9 cellular contexts compared by ENCODE assay signal in genomic region chr1:94803517-94804441, GRCh38. TPM values are rescaled to one million over a fixed set of nuclear protein-coding genes. Genes with fewer than 3 reads are reported as not detected.
A peak's percentile ranks its signal among the peaks of the same experiment; 100 is the strongest.
DNase-seq lines count a peak whose midpoint lies in the region; ATAC-seq and TF ChIP-seq lines count a peak whose summit lies in the region.
"Had no signal": no experiment of that assay in that cellular context is flagged by ENCODE, and none has a peak within 500 bp of the region (broad histone marks: within the 10 kb centered on the region; RNA-seq: fewer than 3 reads in every experiment).

No MANE protein-coding gene starts in this region.

- H3K4me1 ChIP-seq in HCT116 (ENCODE audit: control insufficient read depth in 1 of 2, insufficient read depth in 2 of 2, low read length in 2 of 2) = peaks cover 6 to 58% of the 10 kb centered on the region in 2 experiments
- H3K4me1 ChIP-seq in psoas muscle = peaks cover 10% of the 10 kb centered on the region

- H3K9ac ChIP-seq in HCT116 (ENCODE audit: low read length) = no peak overlapping the region

- CTCF ChIA-PET in HCT116 (lab: Charles Lee) = interaction anchor here (0.9 to 4.5 kb wide), 9 partner anchors 29 to 778 kb away, joined by 3 to 23 read pairs (median 4); no protein-coding TSS in a partner anchor
- CTCF ChIA-PET in activated naive CD4-positive, alpha-beta T cell treated with anti-CD3 and anti-CD28 coated beads for 36 hours (lab: Charles Lee) = interaction anchor here (0.5 to 4.6 kb wide), 8 partner anchors 51 to 764 kb away, joined by 3 to 56 read pairs (median 4); partner anchors contain the start of gene F3

- intact Hi-C loops in HCT116 (cut with micrococcal nuclease) = loop anchor here (2.0 to 10.0 kb wide), 5 partner anchors 181 to 779 kb away; partner anchors contain the start of gene F3
- intact Hi-C loops in left ventricle myocardium superior (cut with micrococcal nuclease) = no loop called here
- intact Hi-C loops in psoas muscle (cut with DNase I) = loop anchor here in 1 of 2 donors (5.0 kb wide), 1 partner anchor 271 kb away; no protein-coding TSS in a partner anchor
- intact Hi-C loops in activated naive CD4-positive, alpha-beta T cell treated with anti-CD3 and anti-CD28 coated beads for 36 hours (cut with micrococcal nuclease) = loop anchor here (10.0 kb wide), 1 partner anchor 569 kb away; the partner anchor contains the start of gene ARHGAP29

- no peak for ATAC-seq in HCT116
- no peak for ATAC-seq in T-helper 17 cell
- ATAC-seq in left ventricle myocardium superior = peak; percentile 64
- ATAC-seq in psoas muscle = peak; percentile 46 to 64 (median 56)

- TF ChIP-seq RAD21 in HCT116 (IDR thresholded peaks at IDR 0.05; ENCODE audit: low read depth) = no peak

- no peaks in the 10 kb centered on the region for H3K27me3 ChIP-seq in HCT116 (ENCODE audit: insufficient read depth, low read length)
- no peaks in the 10 kb centered on the region for H3K27me3 ChIP-seq in psoas muscle (ENCODE audit: insufficient read depth in 3 of 3, low read length in 2 of 3)

- no peak overlapping the region for H3K4me3 Mint-ChIP-seq in T-helper 17 cell
- no peak overlapping the region for H3K4me3 Mint-ChIP-seq in activated naive CD4-positive, alpha-beta T cell treated with anti-CD3 and anti-CD28 coated beads for 36 hours

- H3K9me2 ChIP-seq in HCT116 (ENCODE audit: insufficient read depth) = no peaks in the 10 kb centered on the region

- WGBS in psoas muscle, 3 donors = 47 to 64% (median 59%) methylated on average over 8 of the region's 8 CpGs

- H3K9me3 ChIP-seq in HCT116 (ENCODE audit: control insufficient read depth in 1 of 2, insufficient read depth in 1 of 2, low read depth in 1 of 2, low read length in 2 of 2) (no peaks in the 10 kb centered on the region), T-helper 17 cell (ENCODE audit: control insufficient read depth, low read length, poor library complexity, severe bottlenecking) (no peaks in the 10 kb centered on the region), psoas muscle (no peaks in the 10 kb centered on the region)

- H3K27ac Mint-ChIP-seq in T-helper 17 cell = peak overlapping the region; percentile 37
- no peak overlapping the region for H3K27ac Mint-ChIP-seq in activated naive CD4-positive, alpha-beta T cell treated with anti-CD3 and anti-CD28 coated beads for 36 hours

- BruUV-seq in HCT116 (replicated peaks; lab: Mats Ljungman, UMichigan) = no TSS peak

- H3K27me3 Mint-ChIP-seq in T-helper 17 cell = peaks cover 15% of the 10 kb centered on the region
- peaks cover 4% of the 10 kb centered on the region for H3K27me3 Mint-ChIP-seq in activated naive CD4-positive, alpha-beta T cell treated with anti-CD3 and anti-CD28 coated beads for 36 hours (ENCODE audit: low read depth)

- H3K27ac ChIP-seq in HCT116 (ENCODE audit: low read depth, low read length) (no peak overlapping the region), psoas muscle (no peak overlapping the region)

- no peaks in the 10 kb centered on the region for H3K36me3 Mint-ChIP-seq in T-helper 17 cell (ENCODE audit: low read depth)
- no peaks in the 10 kb centered on the region for H3K36me3 Mint-ChIP-seq in activated naive CD4-positive, alpha-beta T cell treated with anti-CD3 and anti-CD28 coated beads for 36 hours (ENCODE audit: low read depth)

- H3K4me3 ChIP-seq in HCT116 (replicated peaks in 1 of 2; ENCODE audit: low read depth in 1 of 2, low read length in 2 of 2) = no peak overlapping the region
- no peak overlapping the region for H3K4me3 ChIP-seq in psoas muscle

- no peaks in the 10 kb centered on the region for H3K9me3 Mint-ChIP-seq in activated naive CD4-positive, alpha-beta T cell treated with anti-CD3 and anti-CD28 coated beads for 36 hours

- H3K36me3 ChIP-seq in HCT116 (ENCODE audit: control insufficient read depth in 1 of 2, insufficient read depth in 2 of 2, low read length in 2 of 2) (no peaks in the 10 kb centered on the region), psoas muscle (ENCODE audit: insufficient read depth in 1 of 2, low read depth in 1 of 2) (no peaks in the 10 kb centered on the region)

- RAD21 ChIA-PET in HCT116 (lab: Charles Lee; ENCODE audit: low non-redundant PET in 1 of 2, low total read pairs in 2 of 2, uncharacterized antibody in 2 of 2, unreplicated experiment in 2 of 2) = interaction anchor here in 1 of 2 experiments (0.6 to 1.0 kb wide), 3 partner anchors 270 to 322 kb away, joined by 3 read pairs; no protein-coding TSS in a partner anchor

- no peak for DNase-seq in HCT116 (ENCODE audit: low read depth, low spot score)
- DNase-seq in T-helper 17 cell = no peak
- peak; percentile 39 for DNase-seq in left ventricle myocardium superior
- DNase-seq in psoas muscle = no peak
- DNase-seq in NK-92 (lab: John Stamatoyannopoulos, UW; ENCODE audit: unreplicated experiment) = no peak
- DNase-seq in stimulated activated naive CD4-positive, alpha-beta T cell (lab: John Stamatoyannopoulos, UW) = no peak
- DNase-seq in SW480 (ENCODE audit: low spot score) = no peak
- no peak for DNase-seq in activated naive CD4-positive, alpha-beta T cell treated with anti-CD3 and anti-CD28 coated beads for 36 hours
- DNase-seq: COR-L47 had no signal

- H3K4me1 Mint-ChIP-seq in T-helper 17 cell = peaks cover 16% of the 10 kb centered on the region
- H3K4me1 Mint-ChIP-seq in activated naive CD4-positive, alpha-beta T cell treated with anti-CD3 and anti-CD28 coated beads for 36 hours (ENCODE audit: low read depth) = peaks cover 13% of the 10 kb centered on the region

- H3K79me2 ChIP-seq in HCT116 (ENCODE audit: insufficient read depth, low read length) = no peaks in the 10 kb centered on the region

- H4K20me1 ChIP-seq in HCT116 (ENCODE audit: insufficient read depth) = no peaks in the 10 kb centered on the region

- no peak for TF ChIP-seq POLR2A in HCT116 (IDR thresholded peaks at IDR 0.05; ENCODE audit: borderline replicate concordance, extremely low read depth, insufficient read depth, insufficient read length)

- POLR2A ChIA-PET in HCT116 (lab: Charles Lee) = no interaction called here

- H3K4me2 ChIP-seq in HCT116 (ENCODE audit: low read length) = no peak overlapping the region

- TF ChIP-seq CTCF in HCT116 (IDR thresholded peaks at IDR 0.05 in 2 of 3, conservative IDR thresholded peaks at IDR 0.05 in 1 of 3; ENCODE audit: borderline replicate concordance in 1 of 3, insufficient read depth in 1 of 3, low read depth in 2 of 3, low read length in 2 of 3) (no peak), psoas muscle (IDR thresholded peaks at IDR 0.05) (no peak)

- no peak overlapping the region for H2AFZ ChIP-seq in HCT116 (ENCODE audit: low read depth, low read length, poor library complexity, severe bottlenecking)

TF ChIP-seq in HCT116, 20 proteins besides CTCF, POLR2A, EP300 and RAD21:
- no peak for TF ChIP-seq FOSL1 (IDR thresholded peaks at IDR 0.05; ENCODE audit: low read depth)
- peak; percentile 31; the same call in 1 of the 2 replicates for TF ChIP-seq ZFX (IDR thresholded peaks at IDR 0.05)

RNA-seq across cellular contexts. Expression of gene SLC44A3, which starts 16.4 kb away (rescaled TPM):
- total RNA-seq in HCT116 (2021; ENCODE audit: unreplicated experiment) (9.6 TPM), T-helper 17 cell (1 to 10 TPM in 1 of 2 donors, under 1 TPM in 1; 0.68 to 2.1 TPM), left ventricle myocardium superior (3.0 TPM), psoas muscle (under 1 TPM in 3 of 4 donors, not detected in 1; 0.32 to 0.58 (median 0.39) TPM)
- polyA plus RNA-seq in HCT116 (2012) = 6.4 and 8.7 TPM in 2 replicates
- under 1 TPM in 2 of 3 donors, not detected in 1; 0.04 to 0.14 TPM for polyA plus RNA-seq in psoas muscle
- not detected for total RNA-seq in activated naive CD4-positive, alpha-beta T cell treated with anti-CD3 and anti-CD28 coated beads for 36 hours

Comparison
In these comparisons a context has a peak if more than half of its experiments do, and no peak if none do; other contexts are left out.
1. ATAC-seq: peak in left ventricle myocardium superior (single experiment) and psoas muscle (4 of 4); none in HCT116 (single experiment) and T-helper 17 cell (single experiment).